In genomic region chr1:247376659-247377058, GRCh38 we compare ENCODE assay signal across 1 cellular context.
TF ChIP-seq lines count a peak whose summit lies in the region.

No MANE protein-coding gene starts in this region.

TF ChIP-seq in WTC11, 78 proteins besides CTCF, POLR2A, EP300 and RAD21 (continued from another document):
- TF ChIP-seq, protein P1, sequence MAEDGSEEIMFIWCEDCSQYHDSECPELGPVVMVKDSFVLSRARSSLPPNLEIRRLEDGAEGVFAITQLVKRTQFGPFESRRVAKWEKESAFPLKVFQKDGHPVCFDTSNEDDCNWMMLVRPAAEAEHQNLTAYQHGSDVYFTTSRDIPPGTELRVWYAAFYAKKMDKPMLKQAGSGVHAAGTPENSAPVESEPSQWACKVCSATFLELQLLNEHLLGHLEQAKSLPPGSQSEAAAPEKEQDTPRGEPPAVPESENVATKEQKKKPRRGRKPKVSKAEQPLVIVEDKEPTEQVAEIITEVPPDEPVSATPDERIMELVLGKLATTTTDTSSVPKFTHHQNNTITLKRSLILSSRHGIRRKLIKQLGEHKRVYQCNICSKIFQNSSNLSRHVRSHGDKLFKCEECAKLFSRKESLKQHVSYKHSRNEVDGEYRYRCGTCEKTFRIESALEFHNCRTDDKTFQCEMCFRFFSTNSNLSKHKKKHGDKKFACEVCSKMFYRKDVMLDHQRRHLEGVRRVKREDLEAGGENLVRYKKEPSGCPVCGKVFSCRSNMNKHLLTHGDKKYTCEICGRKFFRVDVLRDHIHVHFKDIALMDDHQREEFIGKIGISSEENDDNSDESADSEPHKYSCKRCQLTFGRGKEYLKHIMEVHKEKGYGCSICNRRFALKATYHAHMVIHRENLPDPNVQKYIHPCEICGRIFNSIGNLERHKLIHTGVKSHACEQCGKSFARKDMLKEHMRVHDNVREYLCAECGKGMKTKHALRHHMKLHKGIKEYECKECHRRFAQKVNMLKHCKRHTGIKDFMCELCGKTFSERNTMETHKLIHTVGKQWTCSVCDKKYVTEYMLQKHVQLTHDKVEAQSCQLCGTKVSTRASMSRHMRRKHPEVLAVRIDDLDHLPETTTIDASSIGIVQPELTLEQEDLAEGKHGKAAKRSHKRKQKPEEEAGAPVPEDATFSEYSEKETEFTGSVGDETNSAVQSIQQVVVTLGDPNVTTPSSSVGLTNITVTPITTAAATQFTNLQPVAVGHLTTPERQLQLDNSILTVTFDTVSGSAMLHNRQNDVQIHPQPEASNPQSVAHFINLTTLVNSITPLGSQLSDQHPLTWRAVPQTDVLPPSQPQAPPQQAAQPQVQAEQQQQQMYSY (CRISPR knock-in tag; IDR thresholded peaks at IDR 0.05) = no peak
- TF ChIP-seq SOX15 (CRISPR knock-in tag; IDR thresholded peaks at IDR 0.05) = no peak
- TF ChIP-seq ZNF532 (CRISPR knock-in tag; IDR thresholded peaks at IDR 0.05; ENCODE audit: borderline replicate concordance) = no peak
- no peak for TF ChIP-seq ZNF138 (CRISPR knock-in tag; conservative IDR thresholded peaks at IDR 0.05)
